In the genomic region with DNA sequence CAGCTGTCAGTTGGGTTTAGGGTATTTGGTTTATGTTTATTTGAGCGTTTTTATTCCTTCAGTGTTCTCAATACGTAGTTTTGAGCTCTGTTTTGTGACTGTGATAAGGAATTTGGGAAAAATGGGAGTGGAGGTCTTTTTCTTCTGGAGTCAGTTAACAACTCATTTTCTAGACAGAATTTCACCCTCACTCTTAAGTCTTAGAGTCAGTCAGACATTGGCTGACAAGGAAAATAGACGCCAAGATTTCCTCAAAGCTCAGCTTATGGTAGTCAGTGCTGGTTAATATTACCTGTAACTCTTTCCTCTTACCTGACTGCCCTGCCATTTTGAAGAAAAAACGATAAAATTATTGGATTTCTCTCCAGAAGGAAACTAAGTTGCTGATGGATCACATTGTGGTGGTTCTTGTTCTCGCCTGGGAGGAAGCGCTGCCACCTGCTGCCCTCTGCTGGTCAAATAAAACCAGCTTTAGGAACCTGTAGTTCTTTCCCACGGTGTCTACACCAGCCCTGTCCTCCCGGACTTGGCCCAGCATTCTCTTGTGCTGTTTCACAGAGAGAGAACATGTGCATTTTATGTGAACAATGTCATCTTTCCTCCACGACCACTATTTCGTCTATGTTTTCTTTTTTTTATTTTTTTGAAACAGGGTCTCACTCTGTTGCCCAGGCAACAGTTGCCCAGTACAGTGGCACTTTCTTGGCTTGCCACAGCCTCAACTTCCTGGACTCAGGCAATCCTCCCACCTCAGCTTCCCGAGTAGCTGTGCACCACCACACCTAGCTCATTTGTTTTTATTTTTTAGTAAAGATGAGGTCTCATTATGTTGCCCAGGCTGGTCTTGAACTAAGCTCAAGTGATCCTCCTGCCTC, we compare ENCODE assay signal across 8 cellular contexts. TPM values are rescaled to one million over a fixed set of nuclear protein-coding genes. Genes with fewer than 3 reads are reported as not detected.
DNase-seq lines count a peak whose midpoint lies in the region; ATAC-seq lines count a peak whose summit lies in the region.

No MANE protein-coding gene starts in this region.

- no peaks in the 10 kb centered on the region for H3K36me3 Mint-ChIP-seq in CD4-positive, CD25-positive, alpha-beta regulatory T cell
- no peaks in the 10 kb centered on the region for H3K36me3 Mint-ChIP-seq in central memory CD8-positive, alpha-beta T cell (ENCODE audit: insufficient read depth)

- H3K4me3 Mint-ChIP-seq in CD4-positive, CD25-positive, alpha-beta regulatory T cell, result no peak overlapping the region
- no peak overlapping the region for H3K4me3 Mint-ChIP-seq in central memory CD8-positive, alpha-beta T cell

- no peaks in the 10 kb centered on the region for H3K4me1 ChIP-seq in CD4-positive, CD25-positive, alpha-beta regulatory T cell (ENCODE audit: control insufficient read depth, insufficient read depth, low read length, poor library complexity, severe bottlenecking)

- no peak overlapping the region for H3K27ac Mint-ChIP-seq in CD4-positive, CD25-positive, alpha-beta regulatory T cell
- H3K27ac Mint-ChIP-seq in central memory CD8-positive, alpha-beta T cell (ENCODE audit: low read depth), result no peak overlapping the region

- peak; percentile 77 to 78 for ATAC-seq in CD4-positive, CD25-positive, alpha-beta regulatory T cell (ENCODE audit: low read depth in 2 of 2)
- ATAC-seq in central memory CD8-positive, alpha-beta T cell (replicated peaks; ENCODE audit: extremely low read depth, poor library complexity, severe bottlenecking), result peak; percentile 77
- ATAC-seq in left colon (peak; percentile 96), HG02840 (IDR thresholded peaks at IDR 0.05; ENCODE audit: low FRiP score, unreplicated experiment) (no peak)

- H3K4me3 ChIP-seq in CD4-positive, CD25-positive, alpha-beta regulatory T cell (ENCODE audit: low read depth, low read length), result no peak overlapping the region

- no peaks in the 10 kb centered on the region for H3K27me3 ChIP-seq in CD4-positive, CD25-positive, alpha-beta regulatory T cell (ENCODE audit: control insufficient read depth, insufficient read depth, low read length)

- peaks cover 0 to 12% (median 6%) of the 10 kb centered on the region in 4 donors for H3K4me1 Mint-ChIP-seq in CD4-positive, CD25-positive, alpha-beta regulatory T cell
- peaks cover 6% of the 10 kb centered on the region for H3K4me1 Mint-ChIP-seq in central memory CD8-positive, alpha-beta T cell

- H3K9me3 Mint-ChIP-seq in CD4-positive, CD25-positive, alpha-beta regulatory T cell, result no peaks in the 10 kb centered on the region
- no peaks in the 10 kb centered on the region for H3K9me3 Mint-ChIP-seq in central memory CD8-positive, alpha-beta T cell

- intact Hi-C loops in left colon (cut with DNase I, micrococcal nuclease), result loop anchor here in 1 of 2 donors (2.0 kb wide), 1 partner anchor 126 kb away; no protein-coding TSS in a partner anchor

- DNase-seq in CD4-positive, CD25-positive, alpha-beta regulatory T cell, result peak; percentile 40 to 79 (median 71)
- DNase-seq in H4 (ENCODE audit: low spot score) (peak; percentile 76), NCI-H2227 (lab: John Stamatoyannopoulos, UW; ENCODE audit: unreplicated experiment) (peak; percentile 71), left colon (peak; percentile 69 to 84)
- peak; percentile 71 for DNase-seq in activated CD4-positive, CD25-positive, alpha-beta regulatory T cell treated with anti-CD3 and anti-CD28 coated beads, Interleukin-2, amount 50 U/mL, for 72 hours
- peak; percentile 58 to 62 for DNase-seq in central memory CD8-positive, alpha-beta T cell (ENCODE audit: low spot score in 2 of 2)
- DNase-seq in stimulated activated CD4-positive, alpha-beta T cell treated with anti-CD3 and anti-CD28 coated beads, Interleukin-4, amount 100 ng/mL, for 1 hour, result peak; percentile 67

- no peak overlapping the region for H3K27ac ChIP-seq in CD4-positive, CD25-positive, alpha-beta regulatory T cell (ENCODE audit: insufficient read depth, low read length, poor library complexity, severe bottlenecking)

- H3K36me3 ChIP-seq in CD4-positive, CD25-positive, alpha-beta regulatory T cell (ENCODE audit: control insufficient read depth, insufficient read depth, low read length), result no peaks in the 10 kb centered on the region

- H3K27me3 Mint-ChIP-seq in CD4-positive, CD25-positive, alpha-beta regulatory T cell, result peaks cover 11% of the 10 kb centered on the region
- H3K27me3 Mint-ChIP-seq in central memory CD8-positive, alpha-beta T cell, result peaks cover 52% of the 10 kb centered on the region

- no peaks in the 10 kb centered on the region for H3K9me3 ChIP-seq in CD4-positive, CD25-positive, alpha-beta regulatory T cell (ENCODE audit: control insufficient read depth in 2 of 2, low read length in 2 of 2)

RNA-seq across cellular contexts. Expression of gene UMPS, which starts 41.4 kb away (rescaled TPM):
- total RNA-seq in CD4-positive, CD25-positive, alpha-beta regulatory T cell, result 11.7 TPM
- 10 to 100 TPM; 19.0 to 36.1 (median 25.1) TPM for polyA plus RNA-seq in CD4-positive, CD25-positive, alpha-beta regulatory T cell
- 44.7 and 51.0 TPM in 2 replicates for total RNA-seq in H4 (2014; rRNA removed; shearing (Covaris generic))
- total RNA-seq in left colon, result 10 to 100 TPM; 23.1 to 25.3 TPM
